10 cellular contexts compared by ENCODE assay signal in genomic region chr16:4663756-4664465, GRCh38. TPM values are rescaled to one million over a fixed set of nuclear protein-coding genes. Genes with fewer than 3 reads are reported as not detected.
DNase-seq lines count a peak whose midpoint lies in the region; ATAC-seq and TF ChIP-seq lines count a peak whose summit lies in the region.
"Had no signal": no experiment of that assay in that cellular context is flagged by ENCODE, and none has a peak within 500 bp of the region (broad histone marks: within the 10 kb centered on the region; RNA-seq: fewer than 3 reads in every experiment).

No MANE protein-coding gene starts in this region.

- CTCF ChIA-PET in activated CD4-positive, alpha-beta T cell treated with anti-CD3 and anti-CD28 coated beads, Interleukin-2, amount 10 ng/mL, durations not matched to agents 7 days and 5 days (lab: Charles Lee) = interaction anchor here (1.6 kb wide), 1 partner anchor 39 kb away, joined by 3 read pairs; the partner anchor contains the start of gene MGRN1

- H3K27ac Mint-ChIP-seq in activated CD4-positive, alpha-beta T cell treated with anti-CD3 and anti-CD28 coated beads, Interleukin-2, amount 10 ng/mL, durations not matched to agents 7 days and 5 days = peak overlapping the region; percentile 93
- H3K27ac Mint-ChIP-seq in activated naive CD8-positive, alpha-beta T cell treated with anti-CD3 and anti-CD28 coated beads, Interleukin-2, amount 10 ng/mL, durations not matched to agents 7 days and 5 days = peak overlapping the region; percentile 95

- ATAC-seq in activated naive CD8-positive, alpha-beta T cell treated with anti-CD3 and anti-CD28 coated beads, Interleukin-2, amount 10 ng/mL, durations not matched to agents 7 days and 5 days (ENCODE audit: low read depth) = no peak
- ATAC-seq in SK-N-SH treated with all-trans-retinoic acid at 6 μM for 48 hours = no peak

- H3K36me3 Mint-ChIP-seq in activated CD4-positive, alpha-beta T cell treated with anti-CD3 and anti-CD28 coated beads, Interleukin-2, amount 10 ng/mL, durations not matched to agents 7 days and 5 days (ENCODE audit: low read depth) = peaks cover 40% of the 10 kb centered on the region
- peaks cover 14% of the 10 kb centered on the region for H3K36me3 Mint-ChIP-seq in activated naive CD8-positive, alpha-beta T cell treated with anti-CD3 and anti-CD28 coated beads, Interleukin-2, amount 10 ng/mL, durations not matched to agents 7 days and 5 days

- peaks cover 45% of the 10 kb centered on the region for H3K4me1 ChIP-seq in thymus (ENCODE audit: control insufficient read depth, insufficient read depth, low read length)
- H3K4me1 ChIP-seq in SJCRH30 = no peaks in the 10 kb centered on the region

- POLR2A ChIA-PET in activated CD4-positive, alpha-beta T cell treated with anti-CD3 and anti-CD28 coated beads, Interleukin-2, amount 10 ng/mL, durations not matched to agents 7 days and 5 days (lab: Charles Lee) = no interaction called here
- POLR2A ChIA-PET in activated naive CD8-positive, alpha-beta T cell treated with anti-CD3 and anti-CD28 coated beads, Interleukin-2, amount 10 ng/mL, durations not matched to agents 7 days and 5 days (lab: Charles Lee) = interaction anchor here (0.6 to 2.0 kb wide), 9 partner anchors 12 to 976 kb away, joined by 3 to 10 read pairs (median 7); partner anchors contain the start of genes ANKS3, DNAAF8, MGRN1 and NUDT16L1

- H3K9me3 ChIP-seq in thymus (ENCODE audit: control insufficient read depth) (no peaks in the 10 kb centered on the region), SJCRH30 (replicated peaks) (no peaks in the 10 kb centered on the region)

- no peaks in the 10 kb centered on the region for H3K27me3 ChIP-seq in layer of hippocampus (ENCODE audit: control insufficient read depth, insufficient read depth, low read length)
- H3K27me3 ChIP-seq in thymus (ENCODE audit: control insufficient read depth, insufficient read depth) = no peaks in the 10 kb centered on the region
- no peaks in the 10 kb centered on the region for H3K27me3 ChIP-seq in SJCRH30

- no peak for DNase-seq in activated CD4-positive, alpha-beta T cell treated with anti-CD3 and anti-CD28 coated beads, Interleukin-2, amount 10 ng/mL, durations not matched to agents 7 days and 5 days
- no peak for DNase-seq in activated CD4-positive, alpha-beta T cell treated with anti-CD3 and anti-CD28 coated beads for 1 hour
- DNase-seq in activated naive CD8-positive, alpha-beta T cell treated with anti-CD3 and anti-CD28 coated beads, Interleukin-2, amount 10 ng/mL, durations not matched to agents 7 days and 5 days = no peak
- DNase-seq in NCI-H774 (lab: John Stamatoyannopoulos, UW) (no peak), SJCRH30 (no peak)
- DNase-seq: activated CD8-positive, alpha-beta memory T cell treated with anti-CD3 and anti-CD28 coated beads, Interleukin-2, amount 50 U/mL, for 48 hours had no signal

- peak overlapping the region; percentile 27 for H3K27ac ChIP-seq in layer of hippocampus (ENCODE audit: low read depth, low read length)
- H3K27ac ChIP-seq in thymus (ENCODE audit: low read depth) = peak overlapping the region; percentile 25
- H3K27ac ChIP-seq in SJCRH30 = no peak overlapping the region
- H3K27ac ChIP-seq: KMS-11 had no signal

- H3K4me3 Mint-ChIP-seq in activated CD4-positive, alpha-beta T cell treated with anti-CD3 and anti-CD28 coated beads, Interleukin-2, amount 10 ng/mL, durations not matched to agents 7 days and 5 days = peak overlapping the region; percentile 56
- H3K4me3 Mint-ChIP-seq in activated naive CD8-positive, alpha-beta T cell treated with anti-CD3 and anti-CD28 coated beads, Interleukin-2, amount 10 ng/mL, durations not matched to agents 7 days and 5 days = peak overlapping the region; percentile 70

- peaks cover 77% of the 10 kb centered on the region for H3K4me1 Mint-ChIP-seq in activated CD4-positive, alpha-beta T cell treated with anti-CD3 and anti-CD28 coated beads, Interleukin-2, amount 10 ng/mL, durations not matched to agents 7 days and 5 days
- peaks cover 48% of the 10 kb centered on the region for H3K4me1 Mint-ChIP-seq in activated naive CD8-positive, alpha-beta T cell treated with anti-CD3 and anti-CD28 coated beads, Interleukin-2, amount 10 ng/mL, durations not matched to agents 7 days and 5 days

- no peak overlapping the region for H3K4me3 ChIP-seq in thymus (ENCODE audit: low read length)
- H3K4me3 ChIP-seq in SJCRH30 = no peak overlapping the region

- H3K36me3 ChIP-seq in thymus (ENCODE audit: control insufficient read depth, insufficient read depth) = peaks cover 33% of the 10 kb centered on the region
- H3K36me3 ChIP-seq in SJCRH30 = peaks cover 5% of the 10 kb centered on the region

- no peaks in the 10 kb centered on the region for H3K27me3 Mint-ChIP-seq in activated CD4-positive, alpha-beta T cell treated with anti-CD3 and anti-CD28 coated beads, Interleukin-2, amount 10 ng/mL, durations not matched to agents 7 days and 5 days
- no peaks in the 10 kb centered on the region for H3K27me3 Mint-ChIP-seq in activated naive CD8-positive, alpha-beta T cell treated with anti-CD3 and anti-CD28 coated beads, Interleukin-2, amount 10 ng/mL, durations not matched to agents 7 days and 5 days

- WGBS in thymus = 55% methylated on average over 26 of the region's 26 CpGs

- H3K9me3 Mint-ChIP-seq in activated CD4-positive, alpha-beta T cell treated with anti-CD3 and anti-CD28 coated beads, Interleukin-2, amount 10 ng/mL, durations not matched to agents 7 days and 5 days = no peaks in the 10 kb centered on the region
- no peaks in the 10 kb centered on the region for H3K9me3 Mint-ChIP-seq in activated naive CD8-positive, alpha-beta T cell treated with anti-CD3 and anti-CD28 coated beads, Interleukin-2, amount 10 ng/mL, durations not matched to agents 7 days and 5 days

TF ChIP-seq in SK-N-SH treated with all-trans-retinoic acid at 6 μM for 48 hours, 23 proteins besides CTCF, POLR2A, EP300 and RAD21:
- TF ChIP-seq ZC3H10 (CRISPR knock-in tag; IDR thresholded peaks at IDR 0.05) (no peak), TCF4 (CRISPR knock-in tag; IDR thresholded peaks at IDR 0.05; ENCODE audit: borderline replicate concordance) (no peak), CSDC2 (CRISPR knock-in tag; IDR thresholded peaks at IDR 0.05) (no peak)

RNA-seq across cellular contexts. Expression of gene NUDT16L1, which starts 29.5 kb away (rescaled TPM):
- total RNA-seq in activated CD4-positive, alpha-beta T cell treated with anti-CD3 and anti-CD28 coated beads, Interleukin-2, amount 10 ng/mL, durations not matched to agents 7 days and 5 days = 10 to 100 TPM; 32.3 to 35.5 TPM
- 10 to 100 TPM; 40.7 to 42.7 TPM for total RNA-seq in activated naive CD8-positive, alpha-beta T cell treated with anti-CD3 and anti-CD28 coated beads, Interleukin-2, amount 10 ng/mL, durations not matched to agents 7 days and 5 days
- 37.1 TPM for polyA plus RNA-seq in thymus
- total RNA-seq in SJCRH30 (2014; rRNA removed; shearing (Covaris generic)) = 22.3 and 23.6 TPM in 2 replicates

RNA-seq across cellular contexts. Expression of gene MGRN1, which starts 39.3 kb away (rescaled TPM):
- 10 to 100 TPM; 74.4 to 79.5 TPM for total RNA-seq in activated CD4-positive, alpha-beta T cell treated with anti-CD3 and anti-CD28 coated beads, Interleukin-2, amount 10 ng/mL, durations not matched to agents 7 days and 5 days
- total RNA-seq in activated naive CD8-positive, alpha-beta T cell treated with anti-CD3 and anti-CD28 coated beads, Interleukin-2, amount 10 ng/mL, durations not matched to agents 7 days and 5 days = 10 to 100 TPM; 84.4 to 91.7 TPM
- polyA plus RNA-seq in thymus = 16.0 TPM
- 11.6 and 13.8 TPM in 2 replicates for total RNA-seq in SJCRH30 (2014; rRNA removed; shearing (Covaris generic))

RNA-seq across cellular contexts. Expression of gene UBALD1, which starts 49.2 kb away (rescaled TPM):
- total RNA-seq in activated CD4-positive, alpha-beta T cell treated with anti-CD3 and anti-CD28 coated beads, Interleukin-2, amount 10 ng/mL, durations not matched to agents 7 days and 5 days = 10 to 100 TPM; 21.5 to 22.2 TPM
- total RNA-seq in activated naive CD8-positive, alpha-beta T cell treated with anti-CD3 and anti-CD28 coated beads, Interleukin-2, amount 10 ng/mL, durations not matched to agents 7 days and 5 days = 10 to 100 TPM; 21.3 to 23.7 TPM
- 20.4 TPM for polyA plus RNA-seq in thymus
- total RNA-seq in SJCRH30 (2014; rRNA removed; shearing (Covaris generic)) = 5.5 and 8.7 TPM in 2 replicates
